Comparison of ENCODE assay signal across 8 cellular contexts in genomic region chr14:104932676-104933631, GRCh38. TPM values are rescaled to one million over a fixed set of nuclear protein-coding genes. Genes with fewer than 3 reads are reported as not detected.
DNase-seq lines count a peak whose midpoint lies in the region; ATAC-seq and TF ChIP-seq lines count a peak whose summit lies in the region.

No MANE protein-coding gene starts in this region.

- TF ChIP-seq CTCF in GM12864 (IDR thresholded peaks at IDR 0.05; ENCODE audit: low read depth, low read length, missing control alignments) (peak; percentile 76), fibroblast of lung (conservative IDR thresholded peaks at IDR 0.05 in 1 of 2, IDR thresholded peaks at IDR 0.05 in 1 of 2; ENCODE audit: low read depth in 1 of 2, low read length in 2 of 2) (peak; percentile 42 to 46)

- H4K20me1 ChIP-seq in fibroblast of lung (ENCODE audit: control insufficient read depth, extremely low read depth, insufficient read depth, low read length): no peaks in the 10 kb centered on the region

- no peaks in the 10 kb centered on the region for H3K4me1 ChIP-seq in fibroblast of lung (ENCODE audit: control insufficient read depth, extremely low read depth, insufficient read depth, low read length)

- H3K4me3 ChIP-seq in GM12864 (ENCODE audit: low read depth, low read length): peak overlapping the region; percentile 21
- H3K4me3 ChIP-seq in fibroblast of lung (replicated peaks in 1 of 4; ENCODE audit: control extremely low read depth in 1 of 4, insufficient read depth in 1 of 4, low read depth in 3 of 4, low read length in 4 of 4): peak overlapping the region in 3 of 4 experiments; percentile 29 to 58 (median 36)

- H3K9me3 ChIP-seq in fibroblast of lung (ENCODE audit: control insufficient read depth, insufficient read depth, low read depth, low read length): no peaks in the 10 kb centered on the region

- peak; percentile 92 to 93 for ATAC-seq in naive thymus-derived CD8-positive, alpha-beta T cell
- peak; percentile 83 for ATAC-seq in stimulated activated effector memory CD8-positive, alpha-beta T cell treated with anti-CD3 and anti-CD28 coated beads, Interleukin-12 subunit alpha, Interleukin-12 subunit beta, amount 100 ng/mL, for 72 hours
- no peak for ATAC-seq in GM21526 (IDR thresholded peaks at IDR 0.05; ENCODE audit: low FRiP score, unreplicated experiment)

- peak overlapping the region; percentile 7 for H2AFZ ChIP-seq in fibroblast of lung (ENCODE audit: low read length)

- no peaks in the 10 kb centered on the region for H3K9me3 Mint-ChIP-seq in naive thymus-derived CD8-positive, alpha-beta T cell
- H3K9me3 Mint-ChIP-seq in stimulated activated effector memory CD8-positive, alpha-beta T cell treated with anti-CD3 and anti-CD28 coated beads, Interleukin-12 subunit alpha, Interleukin-12 subunit beta, amount 100 ng/mL, for 72 hours: no peaks in the 10 kb centered on the region

- peaks cover 0 to 37% (median 7%) of the 10 kb centered on the region in 5 donors for H3K27me3 Mint-ChIP-seq in naive thymus-derived CD8-positive, alpha-beta T cell

- H3K27ac Mint-ChIP-seq in naive thymus-derived CD8-positive, alpha-beta T cell: no peak overlapping the region
- no peak overlapping the region for H3K27ac Mint-ChIP-seq in stimulated activated effector memory CD8-positive, alpha-beta T cell treated with anti-CD3 and anti-CD28 coated beads, Interleukin-12 subunit alpha, Interleukin-12 subunit beta, amount 100 ng/mL, for 72 hours

- peaks cover 4% of the 10 kb centered on the region for H3K27me3 ChIP-seq in fibroblast of lung (ENCODE audit: control insufficient read depth, insufficient read depth, low read length)

- peaks cover 1 to 8% (median 7%) of the 10 kb centered on the region in 4 donors for H3K4me1 Mint-ChIP-seq in naive thymus-derived CD8-positive, alpha-beta T cell
- H3K4me1 Mint-ChIP-seq in stimulated activated effector memory CD8-positive, alpha-beta T cell treated with anti-CD3 and anti-CD28 coated beads, Interleukin-12 subunit alpha, Interleukin-12 subunit beta, amount 100 ng/mL, for 72 hours: no peaks in the 10 kb centered on the region

- H3K79me2 ChIP-seq in fibroblast of lung (ENCODE audit: control insufficient read depth, insufficient read depth, low read length): no peaks in the 10 kb centered on the region

- H3K36me3 Mint-ChIP-seq in naive thymus-derived CD8-positive, alpha-beta T cell: no peaks in the 10 kb centered on the region
- no peaks in the 10 kb centered on the region for H3K36me3 Mint-ChIP-seq in stimulated activated effector memory CD8-positive, alpha-beta T cell treated with anti-CD3 and anti-CD28 coated beads, Interleukin-12 subunit alpha, Interleukin-12 subunit beta, amount 100 ng/mL, for 72 hours

- no peaks in the 10 kb centered on the region for H3K36me3 ChIP-seq in fibroblast of lung (ENCODE audit: control insufficient read depth, insufficient read depth, low read length)

- H3K27ac ChIP-seq in fibroblast of lung (ENCODE audit: insufficient read depth, low read length): no peak overlapping the region

- POLR2A ChIA-PET in naive thymus-derived CD8-positive, alpha-beta T cell (lab: Charles Lee): no interaction called here

- peak overlapping the region; percentile 36 to 80 (median 68) for H3K4me3 Mint-ChIP-seq in naive thymus-derived CD8-positive, alpha-beta T cell
- H3K4me3 Mint-ChIP-seq in stimulated activated effector memory CD8-positive, alpha-beta T cell treated with anti-CD3 and anti-CD28 coated beads, Interleukin-12 subunit alpha, Interleukin-12 subunit beta, amount 100 ng/mL, for 72 hours: peak overlapping the region; percentile 63

- peak overlapping the region; percentile 59 for H3K4me2 ChIP-seq in fibroblast of lung (ENCODE audit: extremely low read depth, insufficient read depth, low read length)

- peak overlapping the region; percentile 55 for H3K9ac ChIP-seq in fibroblast of lung (ENCODE audit: insufficient read depth, low read length)

- DNase-seq in GM12864 (ENCODE audit: low read depth) (no peak), HUDEP-2 (lab: John Stamatoyannopoulos, UW; ENCODE audit: unreplicated experiment in 76 of 76) (peak in 65 of 76 experiments; percentile 5 to 76 (median 58)), fibroblast of lung (ENCODE audit: low read depth in 2 of 2) (peak; percentile 62 to 79)
- peak; percentile 93 to 94 for DNase-seq in activated T-cell treated with anti-CD3 and anti-CD28 coated beads, Interleukin-2, amount 50 U/mL, for 48 hours
- peak; percentile 68 to 86 (median 82) for DNase-seq in naive thymus-derived CD8-positive, alpha-beta T cell
- DNase-seq in stimulated activated effector memory CD8-positive, alpha-beta T cell treated with anti-CD3 and anti-CD28 coated beads, Interleukin-12 subunit alpha, Interleukin-12 subunit beta, amount 100 ng/mL, for 72 hours (ENCODE audit: low spot score in 2 of 2): peak; percentile 90 to 93

TF ChIP-seq in PFSK-1, 5 proteins besides CTCF, POLR2A, EP300 and RAD21:
- 0 out of 2 replicates have a peak, but pooled peaks have one; percentile 27 for TF ChIP-seq POLR2AphosphoS5 (IDR thresholded peaks at IDR 0.05; ENCODE audit: low read depth, low read length)
- TF ChIP-seq SIN3A (IDR thresholded peaks at IDR 0.05; ENCODE audit: borderline replicate concordance, insufficient read depth, low read length): no peak
- 0 out of 2 replicates have a peak, but pooled peaks have one; percentile 33 for TF ChIP-seq TAF1 (IDR thresholded peaks at IDR 0.05; ENCODE audit: borderline replicate concordance, insufficient read depth, low read length)
- no peak for TF ChIP-seq REST (IDR thresholded peaks at IDR 0.05; ENCODE audit: insufficient read depth in 1 of 2, low read depth in 2 of 2, low read length in 2 of 2)
- peak; percentile 90 for TF ChIP-seq FOXP2 (optimal IDR thresholded peaks at IDR 0.05; ENCODE audit: borderline replicate concordance, extremely low read depth, extremely low read length, insufficient read depth)
TF ChIP-seq in PFSK-1: peak in this region for 3.

RNA-seq across cellular contexts. Expression of gene PLD4, which starts 8.3 kb away (rescaled TPM):
- polyA plus RNA-seq in PFSK-1 (2012; ENCODE audit: insufficient read length, low read depth): 0.43 TPM
- total RNA-seq in fibroblast of lung: under 0.01 and 0.17 TPM in 2 replicates
- polyA plus RNA-seq in fibroblast of lung: 0.02 TPM in 1 of 2 replicates, not detected in the other
- polyA plus RNA-seq in fibroblast of lung (2012): 0.27 TPM in 1 of 2 replicates, not detected in the other
- 0.89 TPM in 1 of 2 replicates, not detected in the other for polyA minus RNA-seq in fibroblast of lung (ENCODE audit: low replicate concordance)
- 1 to 10 TPM; 1.2 to 2.2 TPM for total RNA-seq in naive thymus-derived CD8-positive, alpha-beta T cell
- polyA plus RNA-seq in naive thymus-derived CD8-positive, alpha-beta T cell: under 1 TPM in 2 of 3 donors, not detected in 1; 0.08 to 0.13 TPM

RNA-seq across cellular contexts. Expression of gene AHNAK2, which starts 45.2 kb away (rescaled TPM):
- polyA plus RNA-seq in PFSK-1 (2012; ENCODE audit: insufficient read length, low read depth): 3.8 TPM
- total RNA-seq in fibroblast of lung: 47.8 and 106 TPM in 2 replicates
- polyA plus RNA-seq in fibroblast of lung: 6.6 and 30.5 TPM in 2 replicates
- polyA plus RNA-seq in fibroblast of lung (2012): 19.4 and 61.0 TPM in 2 replicates
- polyA minus RNA-seq in fibroblast of lung (ENCODE audit: low replicate concordance): 42.9 and 144 TPM in 2 replicates
- total RNA-seq in naive thymus-derived CD8-positive, alpha-beta T cell: not detected
- not detected for polyA plus RNA-seq in naive thymus-derived CD8-positive, alpha-beta T cell

RNA-seq across cellular contexts. Expression of gene CLBA1, which starts 52.6 kb away (rescaled TPM):
- 3.4 TPM for polyA plus RNA-seq in PFSK-1 (2012; ENCODE audit: insufficient read length, low read depth)
- 8.0 and 11.7 TPM in 2 replicates for total RNA-seq in fibroblast of lung
- polyA plus RNA-seq in fibroblast of lung: 3.8 and 11.3 TPM in 2 replicates
- 4.1 and 10.7 TPM in 2 replicates for polyA plus RNA-seq in fibroblast of lung (2012)
- polyA minus RNA-seq in fibroblast of lung (ENCODE audit: low replicate concordance): 3.0 and 5.8 TPM in 2 replicates
- 1 to 10 TPM; 2.0 to 2.4 TPM for total RNA-seq in naive thymus-derived CD8-positive, alpha-beta T cell
- polyA plus RNA-seq in naive thymus-derived CD8-positive, alpha-beta T cell: 1 to 10 TPM in 2 of 3 donors, under 1 TPM in 1; 0.67 to 2.3 (median 1.2) TPM

Comparison
In these comparisons a context has a peak if more than half of its experiments do, and no peak if none do; other contexts are left out.
1. RNA of gene AHNAK2, which starts 45.2 kb away (total RNA-seq): 47.8 to 106 TPM in fibroblast of lung; not detected in naive thymus-derived CD8-positive, alpha-beta T cell; every median in the first group is over 10 times any median in the second.